In genomic region chr4:168840386-168840763, GRCh38 we compare ENCODE assay signal across 17 cellular contexts.
DNase-seq lines count a peak whose midpoint lies in the region; ATAC-seq and TF ChIP-seq lines count a peak whose summit lies in the region.
"Had no signal": no experiment of that assay in that cellular context is flagged by ENCODE, and none has a peak within 500 bp of the region (broad histone marks: within the 10 kb centered on the region; RNA-seq: fewer than 3 reads in every experiment).

No MANE protein-coding gene starts in this region.

- H3K9ac ChIP-seq in adipocyte (ENCODE audit: low read length): peak overlapping the region; percentile 57
- H3K9ac ChIP-seq: parathyroid adenoma had no signal

- H3K4me1 Mint-ChIP-seq in osteocyte (ENCODE audit: unreplicated experiment): peaks cover 75% of the 10 kb centered on the region
- H3K4me1 Mint-ChIP-seq: stimulated activated effector memory CD8-positive, alpha-beta T cell treated with anti-CD3 and anti-CD28 coated beads, Interleukin-12 subunit alpha, Interleukin-12 subunit beta, amount 100 ng/mL, for 72 hours had no signal

- ATAC-seq in Right ventricle myocardium superior (ENCODE audit: poor library complexity): peak; percentile 21
- ATAC-seq in upper lobe of right lung: no peak
- ATAC-seq: Panc1 had no signal

- peak overlapping the region; percentile 31 for H3K4me3 ChIP-seq in adipocyte (ENCODE audit: low read length)
- no peak overlapping the region for H3K4me3 ChIP-seq in upper lobe of right lung
- H3K4me3 ChIP-seq in foreskin fibroblast (ENCODE audit: low read depth in 1 of 2, low read length in 2 of 2): no peak overlapping the region

- intact Hi-C loops in Right ventricle myocardium superior (cut with DNase I): no loop called here
- intact Hi-C loops in upper lobe of right lung (cut with DNase I): no loop called here

- H3K4me1 ChIP-seq in adipocyte (ENCODE audit: control insufficient read depth, insufficient read depth, low read length) (peaks cover 58% of the 10 kb centered on the region), upper lobe of right lung (peaks cover 32% of the 10 kb centered on the region)

- no peak overlapping the region for H3K4me3 Mint-ChIP-seq in osteocyte (ENCODE audit: unreplicated experiment)
- H3K4me3 Mint-ChIP-seq: activated naive CD4-positive, alpha-beta T cell treated with anti-CD3 and anti-CD28 coated beads for 36 hours; brain; stimulated activated effector memory CD8-positive, alpha-beta T cell treated with anti-CD3 and anti-CD28 coated beads, Interleukin-12 subunit alpha, Interleukin-12 subunit beta, amount 100 ng/mL, for 72 hours had no signal

- peaks cover 25% of the 10 kb centered on the region for H3K36me3 Mint-ChIP-seq in osteocyte (ENCODE audit: unreplicated experiment)
- H3K36me3 Mint-ChIP-seq: stimulated activated effector memory CD8-positive, alpha-beta T cell treated with anti-CD3 and anti-CD28 coated beads, Interleukin-12 subunit alpha, Interleukin-12 subunit beta, amount 100 ng/mL, for 72 hours had no signal

- DNase-seq in adipocyte (ENCODE audit: low read depth) (no peak), Right ventricle myocardium superior (no peak), osteocyte (ENCODE audit: extremely low spot score, unreplicated experiment) (no peak), upper lobe of right lung (no peak), HK-2 (ENCODE audit: unreplicated experiment) (no peak), superior temporal gyrus (ENCODE audit: extremely low spot score) (no peak), foreskin fibroblast (no peak), NCI-H187 (lab: John Stamatoyannopoulos, UW) (no peak)
- DNase-seq: activated CD4-positive, alpha-beta T cell treated with anti-CD3 and anti-CD28 coated beads, Interleukin-2, amount 50 U/mL, for 1 hour; activated naive CD4-positive, alpha-beta T cell treated with anti-CD3 and anti-CD28 coated beads for 36 hours; dermis blood vessel endothelial cell; left cardiac atrium; NCI-H2227 treated with DMSO at 0.1 percent for 48 hours had no signal

- no peaks in the 10 kb centered on the region for H3K9me3 Mint-ChIP-seq in osteocyte (ENCODE audit: unreplicated experiment)
- H3K9me3 Mint-ChIP-seq: activated naive CD4-positive, alpha-beta T cell treated with anti-CD3 and anti-CD28 coated beads for 36 hours; stimulated activated effector memory CD8-positive, alpha-beta T cell treated with anti-CD3 and anti-CD28 coated beads, Interleukin-12 subunit alpha, Interleukin-12 subunit beta, amount 100 ng/mL, for 72 hours had no signal

- peak overlapping the region; percentile 27 for H3K27ac ChIP-seq in upper lobe of right lung
- H3K27ac ChIP-seq: parathyroid adenoma had no signal

- peak overlapping the region; percentile 57 for H3K27ac Mint-ChIP-seq in osteocyte (ENCODE audit: unreplicated experiment)
- H3K27ac Mint-ChIP-seq: activated naive CD4-positive, alpha-beta T cell treated with anti-CD3 and anti-CD28 coated beads for 36 hours; stimulated activated effector memory CD8-positive, alpha-beta T cell treated with anti-CD3 and anti-CD28 coated beads, Interleukin-12 subunit alpha, Interleukin-12 subunit beta, amount 100 ng/mL, for 72 hours had no signal

- H3K27me3 Mint-ChIP-seq in osteocyte (ENCODE audit: unreplicated experiment): no peaks in the 10 kb centered on the region
- H3K27me3 Mint-ChIP-seq: brain had no signal

- H3K27me3 ChIP-seq in adipocyte (replicated peaks; ENCODE audit: control insufficient read depth, insufficient read depth, low read length): no peaks in the 10 kb centered on the region
- H3K27me3 ChIP-seq in upper lobe of right lung: no peaks in the 10 kb centered on the region

- H3K36me3 ChIP-seq in adipocyte (ENCODE audit: control insufficient read depth, insufficient read depth, low read length, severe bottlenecking) (peaks cover 15% of the 10 kb centered on the region), upper lobe of right lung (no peaks in the 10 kb centered on the region)

- no peak for TF ChIP-seq CTCF in osteocyte (IDR thresholded peaks at IDR 0.05)
- no peak for TF ChIP-seq CTCF in upper lobe of right lung (IDR thresholded peaks at IDR 0.05)
- TF ChIP-seq CTCF in foreskin fibroblast (IDR thresholded peaks at IDR 0.05; ENCODE audit: low read depth, low read length): no peak

- H3K9me3 ChIP-seq in adipocyte (ENCODE audit: control insufficient read depth, low read length) (no peaks in the 10 kb centered on the region), upper lobe of right lung (no peaks in the 10 kb centered on the region)
